8 cellular contexts compared by ENCODE assay signal in the genomic region with DNA sequence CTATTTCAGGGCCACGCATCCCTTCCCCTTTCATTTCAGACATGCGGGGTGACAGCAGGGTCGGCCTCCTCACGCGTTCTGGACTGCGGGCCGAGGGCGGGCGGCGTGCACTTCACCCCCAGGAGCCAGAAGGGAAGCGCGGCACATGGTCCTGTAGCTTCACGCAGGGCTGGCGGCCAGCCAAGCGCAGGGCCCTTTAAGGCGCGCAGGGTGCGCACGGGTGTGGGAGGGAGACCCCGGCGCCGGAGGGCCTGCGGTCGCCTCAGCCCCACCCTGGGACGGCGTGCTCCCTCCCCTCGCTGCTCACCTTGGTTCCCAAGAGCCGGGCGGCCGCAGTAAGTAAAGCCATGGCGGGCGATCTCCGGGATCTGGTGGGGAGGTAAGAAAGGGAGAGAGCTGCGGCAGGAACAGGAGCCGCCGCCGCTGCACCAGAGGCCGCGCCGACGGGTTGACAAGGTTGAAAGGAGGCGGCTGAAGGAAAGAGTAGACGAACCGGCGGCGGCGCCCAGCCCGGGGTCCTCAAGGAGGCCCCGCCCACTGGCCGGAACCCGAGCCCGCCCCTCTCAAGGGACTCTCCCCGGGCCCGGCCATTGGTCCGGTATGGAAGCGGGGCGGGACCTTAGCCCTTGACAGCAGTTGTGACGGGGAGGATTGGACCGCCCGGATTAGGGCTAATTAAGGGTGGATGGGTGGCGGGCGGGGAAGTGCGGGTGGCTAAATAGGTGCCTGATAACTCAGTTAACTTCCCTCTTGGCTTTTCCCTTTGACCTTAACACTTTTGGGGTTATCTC. TPM values are rescaled to one million over a fixed set of nuclear protein-coding genes. Genes with fewer than 3 reads are reported as not detected.
DNase-seq lines count a peak whose midpoint lies in the region; ATAC-seq lines count a peak whose summit lies in the region.

A gene (minus strand): TSS at position 478 of the 791 bp plus-strand sequence. CDS start 129 bp downstream, at position 349.

- peak within 1 kb of the TSS; percentile 93 to 99 (median 98) for H3K27ac Mint-ChIP-seq in CD8-positive, alpha-beta memory T cell

- H3K27me3 Mint-ChIP-seq in CD8-positive, alpha-beta memory T cell: no peaks in the 10 kb centered on the region

- peak; percentile 72 for ATAC-seq in GM19468 (IDR thresholded peaks at IDR 0.05; ENCODE audit: extremely low read depth, unreplicated experiment)

- peaks cover 7% of the 10 kb centered on the region for H3K36me3 ChIP-seq in CD8-positive, alpha-beta memory T cell (ENCODE audit: insufficient read depth, low read length)

- peak within 1 kb of the TSS; percentile 94 to 98 (median 95) for H3K4me3 Mint-ChIP-seq in CD8-positive, alpha-beta memory T cell

- DNase-seq in CD8-positive, alpha-beta memory T cell: peak; percentile 99
- DNase-seq in HS-5 (ENCODE audit: low read depth) (peak; percentile 88), lung microvascular endothelial cell (ENCODE audit: low read depth in 2 of 2) (peak; percentile 96 to 99)
- peak; percentile 96 for DNase-seq in NK-92 treated with Interleukin-12 subunit alpha and Interleukin-12 subunit beta, amount 100 ng/mL, for 24 hours (lab: John Stamatoyannopoulos, UW)
- peak; percentile 98 for DNase-seq in activated CD8-positive, alpha-beta memory T cell treated with anti-CD3 and anti-CD28 coated beads for 24 hours
- DNase-seq in effector CD8-positive, alpha-beta T cell (lab: John Stamatoyannopoulos, UW): peak; percentile 97
- DNase-seq in stimulated activated CD4-positive, alpha-beta T cell treated with anti-CD3 and anti-CD28 coated beads, TNF-alpha, amount 100 ng/mL, for 48 hours (ENCODE audit: low read depth in 3 of 3): peak; percentile 96 to 99 (median 98)

- peaks cover 0 to 27% (median 4%) of the 10 kb centered on the region in 3 donors for H3K36me3 Mint-ChIP-seq in CD8-positive, alpha-beta memory T cell

- no peaks in the 10 kb centered on the region for H3K9me3 ChIP-seq in CD8-positive, alpha-beta memory T cell (ENCODE audit: low read length)

- POLR2A ChIA-PET in CD8-positive, alpha-beta memory T cell (lab: Charles Lee): interaction anchor here (0.7 to 2.1 kb wide), 8 partner anchors 10 to 195 kb away, joined by 3 to 6 read pairs (median 4); a partner anchor contains a TSS

- CTCF ChIA-PET in CD8-positive, alpha-beta memory T cell (lab: Charles Lee): interaction anchor here (0.6 to 1.8 kb wide), 8 partner anchors 13 to 182 kb away, joined by 3 to 8 read pairs (median 4); a partner anchor contains a TSS

- peak within 1 kb of the TSS; percentile 85 for H3K4me3 ChIP-seq in CD8-positive, alpha-beta memory T cell (ENCODE audit: low read length)

- peaks cover 44% of the 10 kb centered on the region for H3K4me1 ChIP-seq in CD8-positive, alpha-beta memory T cell (ENCODE audit: insufficient read depth, low read length)

- no peaks in the 10 kb centered on the region for H3K9me3 Mint-ChIP-seq in CD8-positive, alpha-beta memory T cell

- H3K27me3 ChIP-seq in CD8-positive, alpha-beta memory T cell (ENCODE audit: insufficient read depth, low read length, poor library complexity, severe bottlenecking): no peaks in the 10 kb centered on the region

- peaks cover 47 to 65% (median 64%) of the 10 kb centered on the region in 3 donors for H3K4me1 Mint-ChIP-seq in CD8-positive, alpha-beta memory T cell

- peak within 1 kb of the TSS; percentile 90 for H3K27ac ChIP-seq in CD8-positive, alpha-beta memory T cell (ENCODE audit: low read depth, low read length)

RNA-seq across cellular contexts. Expression of the gene that starts here (rescaled TPM):
- 100 to 1,000 TPM; 279 to 286 TPM for total RNA-seq in CD8-positive, alpha-beta memory T cell
- 78.8 TPM for polyA plus RNA-seq in CD8-positive, alpha-beta memory T cell
- total RNA-seq in lung microvascular endothelial cell: 75.6 and 111 TPM in 2 replicates

Comparison
In these comparisons a context has a peak if more than half of its experiments do, and no peak if none do; other contexts are left out.
1. Peak in every context shown above with its lines: DNase-seq, ATAC-seq, H3K4me3 ChIP-seq and H3K27ac ChIP-seq.